8 cellular contexts compared by ENCODE assay signal in genomic region chrX:79366556-79366887, GRCh38. TPM values are rescaled to one million over a fixed set of nuclear protein-coding genes. Genes with fewer than 3 reads are reported as not detected.
DNase-seq lines count a peak whose midpoint lies in the region; ATAC-seq and TF ChIP-seq lines count a peak whose summit lies in the region.

No MANE protein-coding gene starts in this region.

- POLR2A ChIA-PET in GM10248 (lab: Yijun Ruan, JAX) = no interaction called here
- POLR2A ChIA-PET in PC-9 (lab: Charles Lee; ENCODE audit: unreplicated experiment) = no interaction called here

- H3K4me3 ChIP-seq in mammary epithelial cell (replicated peaks in 1 of 3; ENCODE audit: insufficient read depth in 1 of 3, low read depth in 2 of 3, low read length in 3 of 3) (peak overlapping the region; percentile 40 to 58 (median 43)), PC-9 (no peak overlapping the region)

- peaks cover 16% of the 10 kb centered on the region for H3K4me1 Mint-ChIP-seq in nephron

- H4K20me1 ChIP-seq in mammary epithelial cell (ENCODE audit: insufficient read depth, low read length) = no peaks in the 10 kb centered on the region
- H4K20me1 ChIP-seq in PC-9 (ENCODE audit: insufficient read depth) = no peaks in the 10 kb centered on the region

- in situ Hi-C loops in mammary epithelial cell (cut with MboI; ENCODE audit: low sequenced_read_pairs in 2 of 2) = no loop called here

- ATAC-seq in HG03025 (IDR thresholded peaks at IDR 0.05; ENCODE audit: low FRiP score, unreplicated experiment) (peak; percentile 10), HG02885 (IDR thresholded peaks at IDR 0.05; ENCODE audit: poor library complexity, unreplicated experiment) (no peak), GM18519 (IDR thresholded peaks at IDR 0.05; ENCODE audit: low FRiP score, unreplicated experiment) (no peak)

- H3K4me3 Mint-ChIP-seq in nephron = peak overlapping the region; percentile 83 to 95 (median 88)

- intact Hi-C loops in mammary epithelial cell (cut with micrococcal nuclease) = no loop called here
- intact Hi-C loops in PC-9 (cut with micrococcal nuclease; ENCODE audit: unreplicated experiment) = no loop called here

- H2AFZ ChIP-seq in mammary epithelial cell (ENCODE audit: low read depth, low read length) = peak overlapping the region; percentile 85
- no peak overlapping the region for H2AFZ ChIP-seq in PC-9

- dilution Hi-C loops in mammary epithelial cell (cut with HindIII; ENCODE audit: low sequenced_read_pairs) = no loop called here

- H3K36me3 ChIP-seq in mammary epithelial cell (ENCODE audit: insufficient read depth, low read length) = no peaks in the 10 kb centered on the region
- no peaks in the 10 kb centered on the region for H3K36me3 ChIP-seq in PC-9 (ENCODE audit: low read depth)

- H3F3A ChIP-seq in PC-9 (ENCODE audit: insufficient read depth, low read depth) = no peaks in the 10 kb centered on the region

- no peaks in the 10 kb centered on the region for H3K36me3 Mint-ChIP-seq in nephron (ENCODE audit: low read depth)

- H3K9me3 ChIP-seq in mammary epithelial cell (replicated peaks; ENCODE audit: insufficient read depth, low read length) (no peaks in the 10 kb centered on the region), PC-9 (ENCODE audit: insufficient read depth, low read depth) (no peaks in the 10 kb centered on the region)

- H3K27ac ChIP-seq in mammary epithelial cell (ENCODE audit: insufficient read depth, low read depth, low read length) (no peak overlapping the region), PC-9 (no peak overlapping the region)

- BruUV-seq in mammary epithelial cell (replicated peaks; lab: Mats Ljungman, UMichigan) = no TSS peak
- no TSS peak for BruUV-seq in PC-9 (replicated peaks; lab: Mats Ljungman, UMichigan)

- H3K9me2 ChIP-seq in PC-9 (ENCODE audit: insufficient read depth) = no peaks in the 10 kb centered on the region

- H3K27me3 ChIP-seq in mammary epithelial cell (ENCODE audit: insufficient read depth, low read length) = no peaks in the 10 kb centered on the region
- peaks cover 6% of the 10 kb centered on the region; the same call in 1 of the 2 replicates for H3K27me3 ChIP-seq in PC-9 (ENCODE audit: insufficient read depth, low read depth)

- 22% methylated on average over 4 of the region's 6 CpGs for WGBS in mammary epithelial cell (ENCODE audit: low coverage, missing lambda C conversion rate)

- CTCF ChIA-PET in GM10248 (lab: Yijun Ruan, JAX) = interaction anchor here (1.3 kb wide), 1 partner anchor 200 kb away, joined by 3 read pairs; no protein-coding TSS in a partner anchor
- CTCF ChIA-PET in mammary epithelial cell (lab: Charles Lee; ENCODE audit: low non-redundant PET) = no interaction called here
- CTCF ChIA-PET in PC-9 (lab: Charles Lee) = no interaction called here

- no peak overlapping the region for H3K9ac ChIP-seq in mammary epithelial cell (ENCODE audit: insufficient read depth, low read length)

- H3K27me3 Mint-ChIP-seq in nephron (ENCODE audit: low read depth) = no peaks in the 10 kb centered on the region

- peaks cover 7% of the 10 kb centered on the region for H3K4me1 ChIP-seq in mammary epithelial cell (ENCODE audit: insufficient read depth, low read length)
- H3K4me1 ChIP-seq in PC-9 (replicated peaks; ENCODE audit: insufficient read depth) = no peaks in the 10 kb centered on the region

- DNase-seq in GM10248 (ENCODE audit: extremely low spot score) (peak; percentile 15), mammary epithelial cell (no peak), PC-9 (no peak)
- no peak for DNase-seq in stimulated activated CD8-positive, alpha-beta memory T cell treated with anti-CD3 and anti-CD28 coated beads, Interleukin-4, amount 100 ng/mL, for 48 hours

- TF ChIP-seq CTCF in GM10248 (IDR thresholded peaks at IDR 0.05; ENCODE audit: control extremely low read depth, extremely low read depth, low read depth, missing control alignments) (no peak), mammary epithelial cell (conservative IDR thresholded peaks at IDR 0.05 in 1 of 2, IDR thresholded peaks at IDR 0.05 in 1 of 2; ENCODE audit: extremely low read depth in 1 of 2, insufficient read depth in 1 of 2, low read depth in 1 of 2, low read length in 2 of 2) (no peak), nephron (IDR thresholded peaks at IDR 0.05; ENCODE audit: unreplicated experiment in 3 of 3) (no peak), PC-9 (conservative IDR thresholded peaks at IDR 0.05) (no peak)

- H3K4me2 ChIP-seq in mammary epithelial cell (ENCODE audit: insufficient read depth, low read depth, low read length) (peak overlapping the region; percentile 54), PC-9 (no peak overlapping the region)

- H3K79me2 ChIP-seq in mammary epithelial cell (ENCODE audit: insufficient read depth, low read length) = no peaks in the 10 kb centered on the region
- no peaks in the 10 kb centered on the region for H3K79me2 ChIP-seq in PC-9 (ENCODE audit: low read depth)

- H3K9me3 Mint-ChIP-seq in nephron = no peaks in the 10 kb centered on the region

- peak overlapping the region; percentile 42 to 86 (median 45) for H3K27ac Mint-ChIP-seq in nephron

RNA-seq across cellular contexts. Expression of gene ITM2A, which starts 0.6 kb away (rescaled TPM):
- total RNA-seq in mammary epithelial cell (10 to 100 TPM in 1 of 2 donors, not detected in 1; 31.5 TPM), PC-9 (2021) (not detected in 2 replicates)
- 27.9 TPM for polyA plus RNA-seq in mammary epithelial cell
- polyA minus RNA-seq in mammary epithelial cell = 19.8 TPM
